In the genomic region with DNA sequence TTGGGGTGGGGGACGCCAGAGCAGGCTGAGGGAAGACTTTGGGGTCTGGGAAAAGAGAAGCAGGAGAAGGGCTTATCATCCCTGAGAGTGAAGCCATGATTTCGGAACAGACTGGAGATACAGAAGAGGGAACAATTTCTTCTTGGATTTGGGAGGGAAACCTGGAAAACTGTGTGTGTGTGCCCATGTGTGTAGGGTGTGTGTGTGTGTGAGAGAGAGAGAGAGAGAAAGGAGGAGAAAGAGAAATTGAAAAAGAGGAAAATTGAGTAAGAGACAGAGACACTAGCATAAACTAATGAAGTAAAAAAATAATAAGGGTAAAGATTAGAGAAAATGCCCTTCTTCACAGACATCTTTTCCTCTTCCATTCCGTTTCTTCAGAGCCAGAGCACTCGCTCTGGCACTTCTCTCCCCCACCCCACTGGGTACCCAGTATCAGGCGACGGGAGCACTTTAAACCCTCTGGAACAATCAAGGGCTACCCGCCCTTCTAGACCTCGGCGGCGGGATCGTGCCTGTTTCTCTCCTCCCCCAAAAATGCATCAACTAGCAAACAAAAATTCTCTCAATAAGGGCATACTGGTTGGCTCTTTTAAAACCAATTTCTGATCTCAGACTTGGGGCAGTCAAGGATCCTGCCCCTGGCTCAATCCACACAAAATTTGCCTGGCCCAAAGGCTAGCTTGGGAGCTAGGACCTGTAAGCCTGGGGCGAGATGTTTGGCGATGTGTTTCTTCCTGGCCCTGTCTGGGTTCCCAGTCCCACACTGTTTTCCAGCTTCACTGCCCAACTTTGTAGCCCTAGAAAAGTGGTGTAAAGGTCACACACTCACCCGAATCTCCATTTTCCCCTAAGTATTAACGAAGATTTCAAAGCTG, we compare ENCODE assay signal across 1 cellular context.
A peak's percentile ranks its signal among the peaks of the same experiment; 100 is the strongest.
TF ChIP-seq lines count a peak whose summit lies in the region.

No MANE protein-coding gene starts in this region.

TF ChIP-seq in GM23338, 12 proteins besides CTCF, POLR2A, EP300 and RAD21:
- TF ChIP-seq EZH2 (IDR thresholded peaks at IDR 0.05; ENCODE audit: low read depth, unreplicated experiment) (peak; percentile 83), REST (IDR thresholded peaks at IDR 0.05; ENCODE audit: unreplicated experiment) (no peak)
